Comparison of ENCODE assay signal across 28 cellular contexts in genomic region chr11:129704831-129705230, GRCh38.
"Had no signal": no experiment of that assay in that cellular context is flagged by ENCODE, and none has a peak within 500 bp of the region (broad histone marks: within the 10 kb centered on the region; RNA-seq: fewer than 3 reads in every experiment).

No MANE protein-coding gene starts in this region.

- H3K4me1 Mint-ChIP-seq: activated CD8-positive, alpha-beta memory T cell treated with anti-CD3 and anti-CD28 coated beads, Interleukin-2, amount 10 ng/mL, durations not matched to agents 7 days and 5 days; activated naive CD8-positive, alpha-beta T cell treated with anti-CD3 and anti-CD28 coated beads, Interleukin-2, amount 50 U/mL, for 24 hours; brain; central memory CD8-positive, alpha-beta T cell had no signal

- ATAC-seq: activated CD4-positive, CD25-positive, alpha-beta regulatory T cell treated with anti-CD3 and anti-CD28 coated beads, Interleukin-2, amount 50 U/mL, for 24 hours; activated CD8-positive, alpha-beta memory T cell treated with anti-CD3 and anti-CD28 coated beads, Interleukin-2, amount 10 ng/mL, durations not matched to agents 7 days and 5 days; activated CD8-positive, alpha-beta T cell treated with anti-CD3 and anti-CD28 coated beads, Interleukin-2, amount 10 ng/mL, durations not matched to agents 7 days and 5 days; activated naive CD4-positive, alpha-beta T cell treated with anti-CD3 and anti-CD28 coated beads, Interleukin-2, amount 50 U/mL, for 72 hours; activated naive CD8-positive, alpha-beta T cell treated with anti-CD3 and anti-CD28 coated beads, Interleukin-2, amount 50 U/mL, for 24 hours; activated T-cell treated with anti-CD3 and anti-CD28 coated beads, Interleukin-2, amount 50 U/mL, for 4 hours; K562; Panc1 had no signal

- H3K27me3 ChIP-seq: SJCRH30 had no signal

- H3K4me2 ChIP-seq: SK-N-SH had no signal

- H3K27ac Mint-ChIP-seq: activated CD8-positive, alpha-beta memory T cell treated with anti-CD3 and anti-CD28 coated beads, Interleukin-2, amount 10 ng/mL, durations not matched to agents 7 days and 5 days; activated CD8-positive, alpha-beta T cell treated with anti-CD3 and anti-CD28 coated beads, Interleukin-2, amount 10 ng/mL, durations not matched to agents 7 days and 5 days; activated naive CD4-positive, alpha-beta T cell treated with anti-CD3 and anti-CD28 coated beads, Interleukin-2, amount 50 U/mL, for 72 hours; activated naive CD8-positive, alpha-beta T cell treated with anti-CD3 and anti-CD28 coated beads, Interleukin-2, amount 50 U/mL, for 24 hours; brain had no signal

- H3K4me3 Mint-ChIP-seq: activated CD8-positive, alpha-beta memory T cell treated with anti-CD3 and anti-CD28 coated beads, Interleukin-2, amount 10 ng/mL, durations not matched to agents 7 days and 5 days; activated CD8-positive, alpha-beta T cell treated with anti-CD3 and anti-CD28 coated beads, Interleukin-2, amount 10 ng/mL, durations not matched to agents 7 days and 5 days; activated naive CD8-positive, alpha-beta T cell treated with anti-CD3 and anti-CD28 coated beads, Interleukin-2, amount 50 U/mL, for 24 hours; activated T-cell treated with anti-CD3 and anti-CD28 coated beads, Interleukin-2, amount 50 U/mL, for 4 hours; brain; central memory CD8-positive, alpha-beta T cell had no signal

- H3K4me1 ChIP-seq: SJCRH30 had no signal

- H3K27ac ChIP-seq: SJCRH30, WERI-Rb-1 had no signal

- H3K9me3 Mint-ChIP-seq: activated naive CD4-positive, alpha-beta T cell treated with anti-CD3 and anti-CD28 coated beads, Interleukin-2, amount 50 U/mL, for 72 hours; activated naive CD8-positive, alpha-beta T cell treated with anti-CD3 and anti-CD28 coated beads, Interleukin-2, amount 50 U/mL, for 24 hours; activated T-cell treated with anti-CD3 and anti-CD28 coated beads, Interleukin-2, amount 50 U/mL, for 4 hours; central memory CD8-positive, alpha-beta T cell had no signal

- H3K36me3 ChIP-seq: SJCRH30, WERI-Rb-1 had no signal

- H3K27me3 Mint-ChIP-seq: activated CD8-positive, alpha-beta memory T cell treated with anti-CD3 and anti-CD28 coated beads, Interleukin-2, amount 10 ng/mL, durations not matched to agents 7 days and 5 days; activated naive CD8-positive, alpha-beta T cell treated with anti-CD3 and anti-CD28 coated beads, Interleukin-2, amount 50 U/mL, for 24 hours had no signal

- H3K9me3 ChIP-seq: SJCRH30, SK-N-SH had no signal

- H3K9ac ChIP-seq: SK-N-SH had no signal

- H3K36me3 Mint-ChIP-seq: activated CD8-positive, alpha-beta memory T cell treated with anti-CD3 and anti-CD28 coated beads, Interleukin-2, amount 10 ng/mL, durations not matched to agents 7 days and 5 days; activated naive CD4-positive, alpha-beta T cell treated with anti-CD3 and anti-CD28 coated beads, Interleukin-2, amount 50 U/mL, for 72 hours; brain had no signal

- H3K4me3 ChIP-seq: K562, SJCRH30 had no signal

- DNase-seq: activated CD4-positive, alpha-beta T cell treated with anti-CD3 and anti-CD28 coated beads for 4 hours; activated CD8-positive, alpha-beta memory T cell treated with anti-CD3 and anti-CD28 coated beads, Interleukin-2, amount 10 ng/mL, durations not matched to agents 7 days and 5 days; activated CD8-positive, alpha-beta T cell treated with anti-CD3 and anti-CD28 coated beads, Interleukin-2, amount 10 ng/mL, durations not matched to agents 7 days and 5 days; activated effector memory CD4-positive, alpha-beta T cell treated with anti-CD3 and anti-CD28 coated beads, Interleukin-2, amount 50 U/mL, for 16 hours; activated naive CD4-positive, alpha-beta T cell treated with Interleukin-2 at 50 U/mL for 16 hours; activated naive CD8-positive, alpha-beta T cell treated with anti-CD3 and anti-CD28 coated beads, Interleukin-2, amount 50 U/mL, for 24 hours; activated T-cell treated with anti-CD3 and anti-CD28 coated beads, Interleukin-2, amount 50 U/mL, for 4 hours; amniotic stem cell; Kasumi-1; NCI-H1417; NCI-H1930; NCI-H345; NCI-H510A; NCI-H526 treated with DMSO at 0.1 percent for 48 hours; NCI-H82; OCI-M1; Right ventricle myocardium superior; RPMI8226; SJCRH30; SK-N-SH; T-helper 1 cell; WERI-Rb-1 had no signal

- H3K9me2 ChIP-seq: SK-N-SH had no signal
